In genomic region chr7:2810682-2811471, GRCh38 we compare ENCODE assay signal across 13 cellular contexts. TPM values are rescaled to one million over a fixed set of nuclear protein-coding genes. Genes with fewer than 3 reads are reported as not detected.
DNase-seq lines count a peak whose midpoint lies in the region; ATAC-seq, FAIRE-seq and TF ChIP-seq lines count a peak whose summit lies in the region.
"Had no signal": no experiment of that assay in that cellular context is flagged by ENCODE, and none has a peak within 500 bp of the region (broad histone marks: within the 10 kb centered on the region; RNA-seq: fewer than 3 reads in every experiment).

No MANE protein-coding gene starts in this region.

- FAIRE-seq in endothelial cell of umbilical vein (lab: Jason Lieb, UNC) = peak; percentile 24
- FAIRE-seq: bronchial epithelial cell had no signal

- WGBS in transverse colon (ENCODE audit: low coverage in 1 of 2), 2 donors = 40 to 85% methylated on average over 1 to 16 of the region's 16 CpGs

- no TSS peak for BruUV-seq in endothelial cell of umbilical vein (replicated peaks; lab: Mats Ljungman, UMichigan)

- H3K27ac ChIP-seq in RWPE1 = peak overlapping the region; percentile 46
- no peak overlapping the region for H3K27ac ChIP-seq in endothelial cell of umbilical vein (ENCODE audit: insufficient read depth, low read depth, low read length)
- peak overlapping the region; percentile 35 to 65 (median 52) for H3K27ac ChIP-seq in transverse colon
- H3K27ac ChIP-seq: KMS-11 had no signal

- H3K27me3 ChIP-seq in endothelial cell of umbilical vein (ENCODE audit: control insufficient read depth in 2 of 2, insufficient read depth in 2 of 2, low read length in 2 of 2) = no peaks in the 10 kb centered on the region
- H3K27me3 ChIP-seq in transverse colon = no peaks in the 10 kb centered on the region

- H3K79me2 ChIP-seq in endothelial cell of umbilical vein (ENCODE audit: control insufficient read depth, insufficient read depth, low read length) = peaks cover 41% of the 10 kb centered on the region

- no peaks in the 10 kb centered on the region for H3K9me1 ChIP-seq in endothelial cell of umbilical vein (replicated peaks; ENCODE audit: control insufficient read depth, extremely low read depth, insufficient read depth, low read length)

- no peaks in the 10 kb centered on the region for H3K9me3 ChIP-seq in endothelial cell of umbilical vein (replicated peaks; ENCODE audit: control insufficient read depth, insufficient read depth, low read length)
- no peaks in the 10 kb centered on the region for H3K9me3 ChIP-seq in transverse colon

- dilution Hi-C loops in endothelial cell of umbilical vein (cut with MboI; ENCODE audit: extremely low pct_ligation_motif_present, low sequenced_read_pairs) = no loop called here

- H3K4me2 ChIP-seq in endothelial cell of umbilical vein (ENCODE audit: insufficient read depth, low read length) = no peak overlapping the region
- H3K4me2 ChIP-seq: KMS-11 had no signal

- no peaks in the 10 kb centered on the region for H3K36me3 ChIP-seq in endothelial cell of umbilical vein (ENCODE audit: control insufficient read depth in 2 of 2, extremely low read depth in 1 of 2, insufficient read depth in 2 of 2, low read length in 2 of 2)
- H3K36me3 ChIP-seq in transverse colon = no peaks in the 10 kb centered on the region

- no peaks in the 10 kb centered on the region for H3K4me1 ChIP-seq in endothelial cell of umbilical vein (ENCODE audit: control insufficient read depth, extremely low read depth, insufficient read depth, low read length)
- H3K4me1 ChIP-seq in transverse colon = peaks cover 0 to 4% (median 0%) of the 10 kb centered on the region in 4 donors

- TF ChIP-seq POLR2A in endothelial cell of umbilical vein (IDR thresholded peaks at IDR 0.05; ENCODE audit: low read depth, low read length) (no peak), transverse colon (IDR thresholded peaks at IDR 0.05) (no peak)

- H2AFZ ChIP-seq in endothelial cell of umbilical vein (ENCODE audit: low read depth, low read length) = no peak overlapping the region

- DNase-seq in RWPE1 (ENCODE audit: low spot score) (no peak), endothelial cell of umbilical vein (ENCODE audit: low read depth, low spot score) (peak; percentile 12), medulla oblongata (ENCODE audit: extremely low spot score) (peak; percentile 36), transverse colon (no peak), NCI-H345 treated with DMSO at 0.1 percent for 48 hours (lab: John Stamatoyannopoulos, UW; ENCODE audit: unreplicated experiment) (no peak), DMS53 (lab: John Stamatoyannopoulos, UW) (no peak)
- DNase-seq: activated CD4-positive, alpha-beta T cell treated with anti-CD3 and anti-CD28 coated beads for 4 hours; erythroblast; stimulated activated naive CD8-positive, alpha-beta T cell treated with anti-CD3 and anti-CD28 coated beads, Interleukin-15, amount 100 ng/mL, for 72 hours; T-cell had no signal

- no peaks in the 10 kb centered on the region for H4K20me1 ChIP-seq in endothelial cell of umbilical vein (replicated peaks; ENCODE audit: control insufficient read depth, extremely low read depth, insufficient read depth, low read length)

- POLR2A ChIA-PET in RWPE1 (lab: Yijun Ruan, JAX; ENCODE audit: low non-redundant PET) = no interaction called here
- POLR2A ChIA-PET in endothelial cell of umbilical vein (lab: Charles Lee) = no interaction called here

- H3K4me3 ChIP-seq in endothelial cell of umbilical vein (replicated peaks in 1 of 3; ENCODE audit: insufficient read depth in 1 of 3, low read depth in 1 of 3, low read length in 3 of 3) = no peak overlapping the region
- H3K4me3 ChIP-seq in transverse colon = no peak overlapping the region

- TF ChIP-seq EP300 in transverse colon (IDR thresholded peaks at IDR 0.05; ENCODE audit: low read depth) = no peak

- CTCF ChIA-PET in RWPE1 (lab: Yijun Ruan, JAX) = no interaction called here
- CTCF ChIA-PET in endothelial cell of umbilical vein (lab: Charles Lee) = interaction anchor here (1.3 kb wide), 1 partner anchor 52 kb away, joined by 3 read pairs; no protein-coding TSS in a partner anchor

- TF ChIP-seq CTCF in RWPE1 (conservative IDR thresholded peaks at IDR 0.05; ENCODE audit: low read depth) = no peak
- TF ChIP-seq CTCF in endothelial cell of umbilical vein (IDR thresholded peaks at IDR 0.05; ENCODE audit: extremely low read depth in 1 of 2, insufficient read depth in 1 of 2, low read depth in 1 of 2, low read length in 2 of 2) = no peak
- TF ChIP-seq CTCF in transverse colon (IDR thresholded peaks at IDR 0.05) = no peak

- no peak overlapping the region for H3K9ac ChIP-seq in endothelial cell of umbilical vein (replicated peaks; ENCODE audit: extremely low read depth, insufficient read depth, low read length)
- H3K9ac ChIP-seq: KMS-11 had no signal

- ATAC-seq in HG02970 (IDR thresholded peaks at IDR 0.05; ENCODE audit: low FRiP score, unreplicated experiment) = no peak
- ATAC-seq: stimulated activated naive CD8-positive, alpha-beta T cell treated with anti-CD3 and anti-CD28 coated beads, Interleukin-15, amount 100 ng/mL, for 72 hours; T-cell had no signal

- intact Hi-C loops in endothelial cell of umbilical vein (cut with micrococcal nuclease) = no loop called here
- intact Hi-C loops in transverse colon (cut with DNase I; ENCODE audit: low total_unique reads) = no loop called here

- in situ Hi-C loops in transverse colon (cut with MboI; ENCODE audit: low pct_ligation_motif_present in 1 of 4, low pct_unique_long_range_greater_than_20kb in 1 of 4, low sequenced_read_pairs in 3 of 4) = no loop called here

TF ChIP-seq in endothelial cell of umbilical vein, 7 proteins besides CTCF, POLR2A, EP300 and RAD21:
- TF ChIP-seq FOS (IDR thresholded peaks at IDR 0.05; ENCODE audit: borderline replicate concordance, insufficient read depth, low read length) = no peak
- TF ChIP-seq POLR2AphosphoS5 (IDR thresholded peaks at IDR 0.05; ENCODE audit: insufficient read depth, low read depth, low read length) = no peak
- no peak for TF ChIP-seq EZH2 (IDR thresholded peaks at IDR 0.05; ENCODE audit: borderline replicate concordance, low read depth, low read length, severe bottlenecking)
- TF ChIP-seq MAX (IDR thresholded peaks at IDR 0.05; ENCODE audit: insufficient read depth, insufficient read length) = no peak
- TF ChIP-seq JUN (IDR thresholded peaks at IDR 0.05; ENCODE audit: borderline replicate concordance, insufficient read depth, insufficient read length, low read depth) = no peak
- TF ChIP-seq GATA2 (IDR thresholded peaks at IDR 0.05; ENCODE audit: insufficient read depth, insufficient read length, low read depth, low read length) = no peak
- no peak for TF ChIP-seq MYC (IDR thresholded peaks at IDR 0.05; ENCODE audit: low read depth, low read length)

RNA-seq across cellular contexts. Expression of gene GNA12, which starts 33.2 kb away (rescaled TPM):
- 56.0 and 63.0 TPM in 2 replicates for total RNA-seq in endothelial cell of umbilical vein
- polyA plus RNA-seq in endothelial cell of umbilical vein = 75.1 and 95.5 TPM in 2 replicates
- 71.0 and 81.6 TPM in 2 replicates for polyA plus RNA-seq in endothelial cell of umbilical vein (2011; cell fraction: cytosol; rRNA removed)
- polyA plus RNA-seq in endothelial cell of umbilical vein (2011; cell fraction: nucleus; rRNA removed) = 43.9 and 56.3 TPM in 2 replicates
- 56.8 and 58.8 TPM in 2 replicates for polyA plus RNA-seq in endothelial cell of umbilical vein (2012)
- 106 TPM in 2 replicates for polyA minus RNA-seq in endothelial cell of umbilical vein
- polyA minus RNA-seq in endothelial cell of umbilical vein (2011; cell fraction: cytosol; rRNA and poly(A)+ RNA removed) = 18.8 TPM
- polyA minus RNA-seq in endothelial cell of umbilical vein (2011; cell fraction: nucleus; rRNA and poly(A)+ RNA removed) = 35.5 and 39.8 TPM in 2 replicates
- total RNA-seq in transverse colon = 10 to 100 TPM; 18.9 to 39.6 (median 22.2) TPM

Comparison
In these comparisons a context has a peak if more than half of its experiments do, and no peak if none do; other contexts are left out.
1. DNase-seq: peak in endothelial cell of umbilical vein (single experiment) and medulla oblongata (single experiment); none in RWPE1 (single experiment), transverse colon (single experiment), NCI-H345 treated with DMSO at 0.1 percent for 48 hours (single experiment) and DMS53 (single experiment).